Comparison of ENCODE assay signal across 17 cellular contexts in the genomic region with DNA sequence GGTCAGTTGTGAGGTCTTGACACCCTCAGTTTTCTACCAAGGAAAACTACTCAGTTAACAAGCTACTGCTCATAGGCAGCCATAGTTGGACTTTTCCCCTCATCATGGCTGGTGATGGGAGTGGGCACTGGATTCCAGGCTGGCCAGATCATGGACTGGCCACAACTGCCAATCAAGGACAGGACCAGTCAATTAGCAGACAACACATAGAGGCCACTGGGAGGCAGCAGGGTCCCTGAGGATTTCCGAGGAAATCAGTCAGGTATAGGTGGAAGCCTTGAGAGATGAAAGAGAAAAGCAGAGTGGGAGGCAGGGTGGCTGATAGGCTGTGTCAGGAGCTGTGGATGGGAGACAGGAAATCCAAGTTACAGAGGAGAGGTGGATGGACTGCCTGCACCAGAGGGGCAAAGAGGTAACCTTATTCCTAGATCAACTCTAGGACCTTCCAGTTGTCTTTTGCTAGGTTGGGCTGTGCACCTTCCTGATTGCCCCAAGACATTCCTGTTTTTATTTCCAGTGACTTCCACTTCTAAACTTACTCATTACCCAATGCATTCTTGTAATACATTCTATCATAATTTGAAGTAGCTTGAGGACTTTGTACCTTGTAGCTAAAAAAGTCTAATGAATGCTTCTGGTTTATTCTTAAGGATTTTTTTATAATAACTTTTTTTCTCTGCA.
A peak's percentile ranks its signal among the peaks of the same experiment; 100 is the strongest.
DNase-seq lines count a peak whose midpoint lies in the region; ATAC-seq, FAIRE-seq and TF ChIP-seq lines count a peak whose summit lies in the region.
"Had no signal": no experiment of that assay in that cellular context is flagged by ENCODE, and none has a peak within 500 bp of the region (broad histone marks: within the 10 kb centered on the region; RNA-seq: fewer than 3 reads in every experiment).

No MANE protein-coding gene starts in this region.

- WGBS in heart left ventricle, 4 donors = 61 to 74% (median 70%) methylated on average over 1 of the region's 1 CpG

- in situ Hi-C loops in HAP-1 (cut with MboI; ENCODE audit: low sequenced_read_pairs) = no loop called here

- peaks cover 11% of the 10 kb centered on the region for H3K9me3 Mint-ChIP-seq in astrocyte (ENCODE audit: unreplicated experiment)
- peaks cover 8% of the 10 kb centered on the region for H3K9me3 Mint-ChIP-seq in stimulated activated memory B cell treated with anti-CD40 and anti-IgM and Interleukin-4, amounts not matched to agents 10 μg/mL and 1 μg/mL and 100 μg/mL, for 72 hours
- peaks cover 0 to 9% of the 10 kb centered on the region in 2 donors for H3K9me3 Mint-ChIP-seq in natural killer cell
- peaks cover 8% of the 10 kb centered on the region for H3K9me3 Mint-ChIP-seq in natural killer cell treated with Interleukin-12 subunit alpha and Interleukin-12 subunit beta and Interleukin-15 and Interleukin-18, amount 100 ng/mL, for 72 hours

- peaks cover 29% of the 10 kb centered on the region for H3K4me1 Mint-ChIP-seq in astrocyte (ENCODE audit: low read depth, unreplicated experiment)
- H3K4me1 Mint-ChIP-seq in stimulated activated memory B cell treated with anti-CD40 and anti-IgM and Interleukin-4, amounts not matched to agents 10 μg/mL and 1 μg/mL and 100 μg/mL, for 72 hours = peaks cover 4% of the 10 kb centered on the region
- H3K4me1 Mint-ChIP-seq in natural killer cell = peaks cover 0 to 4% of the 10 kb centered on the region in 2 donors
- peaks cover 7 to 10% of the 10 kb centered on the region in 2 donors for H3K4me1 Mint-ChIP-seq in natural killer cell treated with Interleukin-12 subunit alpha and Interleukin-12 subunit beta and Interleukin-15 and Interleukin-18, amount 100 ng/mL, for 72 hours (ENCODE audit: low read depth in 2 of 2)
- H3K4me1 Mint-ChIP-seq: memory B cell had no signal

- no peak for FAIRE-seq in astrocyte (lab: Jason Lieb, UNC)

- peaks cover 4% of the 10 kb centered on the region for H3K36me3 Mint-ChIP-seq in astrocyte (ENCODE audit: low read depth, unreplicated experiment)
- H3K36me3 Mint-ChIP-seq in stimulated activated memory B cell treated with anti-CD40 and anti-IgM and Interleukin-4, amounts not matched to agents 10 μg/mL and 1 μg/mL and 100 μg/mL, for 72 hours = peaks cover 13% of the 10 kb centered on the region
- H3K36me3 Mint-ChIP-seq in natural killer cell = peaks cover 20% of the 10 kb centered on the region
- H3K36me3 Mint-ChIP-seq in natural killer cell treated with Interleukin-12 subunit alpha and Interleukin-12 subunit beta and Interleukin-15 and Interleukin-18, amount 100 ng/mL, for 72 hours = peaks cover 16% of the 10 kb centered on the region

- ATAC-seq in heart left ventricle (peak in 2 of 4 donors; percentile 53 to 70), natural killer cell (no peak)
- no peak for ATAC-seq in stimulated activated memory B cell treated with anti-CD40 and anti-IgM and Interleukin-4, amounts not matched to agents 10 μg/mL and 1 μg/mL and 100 μg/mL, for 72 hours
- no peak for ATAC-seq in natural killer cell treated with Interleukin-12 subunit alpha and Interleukin-12 subunit beta and Interleukin-15 and Interleukin-18, amount 100 ng/mL, for 72 hours
- ATAC-seq: gastroesophageal sphincter had no signal

- H3K4me2 ChIP-seq in astrocyte (ENCODE audit: low read length) = no peak overlapping the region

- no peaks in the 10 kb centered on the region for H3K27me3 ChIP-seq in heart left ventricle
- H3K27me3 ChIP-seq in right atrium auricular region = no peaks in the 10 kb centered on the region
- H3K27me3 ChIP-seq in astrocyte (ENCODE audit: insufficient read depth, low read length) = no peaks in the 10 kb centered on the region
- no peaks in the 10 kb centered on the region for H3K27me3 ChIP-seq in HAP-1 (ENCODE audit: low read depth)
- H3K27me3 ChIP-seq: gastroesophageal sphincter had no signal

- H3K27ac ChIP-seq in heart left ventricle (no peak overlapping the region), right atrium auricular region (no peak overlapping the region), astrocyte (ENCODE audit: low read depth, low read length) (no peak overlapping the region)
- H3K27ac ChIP-seq: gastroesophageal sphincter, parathyroid adenoma had no signal

- H3K27me3 Mint-ChIP-seq in astrocyte (ENCODE audit: low read depth, unreplicated experiment) (no peaks in the 10 kb centered on the region), natural killer cell (ENCODE audit: low read depth in 2 of 2) (peaks cover 3 to 12% of the 10 kb centered on the region in 2 donors)
- H3K27me3 Mint-ChIP-seq in stimulated activated memory B cell treated with anti-CD40 and anti-IgM and Interleukin-4, amounts not matched to agents 10 μg/mL and 1 μg/mL and 100 μg/mL, for 72 hours = no peaks in the 10 kb centered on the region
- peaks cover 0 to 7% of the 10 kb centered on the region in 2 donors for H3K27me3 Mint-ChIP-seq in natural killer cell treated with Interleukin-12 subunit alpha and Interleukin-12 subunit beta and Interleukin-15 and Interleukin-18, amount 100 ng/mL, for 72 hours
- H3K27me3 Mint-ChIP-seq: memory B cell had no signal

- no peak overlapping the region for H3K9ac ChIP-seq in astrocyte (ENCODE audit: low read length)
- H3K9ac ChIP-seq: parathyroid adenoma had no signal

- no peaks in the 10 kb centered on the region for H3K79me2 ChIP-seq in astrocyte (ENCODE audit: insufficient read depth, low read length)
- H3K79me2 ChIP-seq: parathyroid adenoma had no signal

- H3K4me3 ChIP-seq in heart left ventricle (no peak overlapping the region), right atrium auricular region (no peak overlapping the region), astrocyte (ENCODE audit: insufficient read depth, low read depth, low read length) (no peak overlapping the region), HAP-1 (no peak overlapping the region)
- H3K4me3 ChIP-seq: gastroesophageal sphincter had no signal

- H3K4me3 Mint-ChIP-seq in astrocyte (ENCODE audit: unreplicated experiment) (no peak overlapping the region), natural killer cell (no peak overlapping the region)
- no peak overlapping the region for H3K4me3 Mint-ChIP-seq in stimulated activated memory B cell treated with anti-CD40 and anti-IgM and Interleukin-4, amounts not matched to agents 10 μg/mL and 1 μg/mL and 100 μg/mL, for 72 hours
- no peak overlapping the region for H3K4me3 Mint-ChIP-seq in natural killer cell treated with Interleukin-12 subunit alpha and Interleukin-12 subunit beta and Interleukin-15 and Interleukin-18, amount 100 ng/mL, for 72 hours
- H3K4me3 Mint-ChIP-seq: activated naive CD8-positive, alpha-beta T cell treated with anti-CD3 and anti-CD28 coated beads, Interleukin-2, amount 10 ng/mL, durations not matched to agents 7 days and 5 days; dendritic cell treated with granulocyte-macrophage colony-stimulating factor and Interleukin-4, amounts not matched to agents 40 ng/mL and 50 ng/mL, for 4 days; memory B cell had no signal

- no peaks in the 10 kb centered on the region for H4K20me1 ChIP-seq in astrocyte (ENCODE audit: insufficient read depth, low read length)

- no peaks in the 10 kb centered on the region for H3K4me1 ChIP-seq in heart left ventricle
- H3K4me1 ChIP-seq in right atrium auricular region = no peaks in the 10 kb centered on the region
- H3K4me1 ChIP-seq in astrocyte (ENCODE audit: insufficient read depth, low read length) = peaks cover 4% of the 10 kb centered on the region
- peaks cover 17% of the 10 kb centered on the region for H3K4me1 ChIP-seq in HAP-1
- H3K4me1 ChIP-seq: gastroesophageal sphincter had no signal

- peaks cover 0 to 22% (median 0%) of the 10 kb centered on the region in 12 donors for H3K9me3 ChIP-seq in heart left ventricle
- H3K9me3 ChIP-seq in right atrium auricular region = peaks cover 0 to 9% of the 10 kb centered on the region in 2 donors
- H3K9me3 ChIP-seq in astrocyte (ENCODE audit: insufficient read depth, low read depth, low read length) = peaks cover 7% of the 10 kb centered on the region
- H3K9me3 ChIP-seq in HAP-1 = peaks cover 5% of the 10 kb centered on the region; the same call in 1 of the 2 replicates

- H3K27ac Mint-ChIP-seq in astrocyte (ENCODE audit: unreplicated experiment) = peak overlapping the region; percentile 16
- H3K27ac Mint-ChIP-seq in stimulated activated memory B cell treated with anti-CD40 and anti-IgM and Interleukin-4, amounts not matched to agents 10 μg/mL and 1 μg/mL and 100 μg/mL, for 72 hours = no peak overlapping the region
- no peak overlapping the region for H3K27ac Mint-ChIP-seq in natural killer cell
- no peak overlapping the region for H3K27ac Mint-ChIP-seq in natural killer cell treated with Interleukin-12 subunit alpha and Interleukin-12 subunit beta and Interleukin-15 and Interleukin-18, amount 100 ng/mL, for 72 hours
- H3K27ac Mint-ChIP-seq: activated naive CD8-positive, alpha-beta T cell treated with anti-CD3 and anti-CD28 coated beads, Interleukin-2, amount 10 ng/mL, durations not matched to agents 7 days and 5 days; dendritic cell treated with granulocyte-macrophage colony-stimulating factor and Interleukin-4, amounts not matched to agents 40 ng/mL and 50 ng/mL, for 4 days; memory B cell had no signal

- no peaks in the 10 kb centered on the region for H3K36me3 ChIP-seq in heart left ventricle
- no peaks in the 10 kb centered on the region for H3K36me3 ChIP-seq in right atrium auricular region
- no peaks in the 10 kb centered on the region for H3K36me3 ChIP-seq in astrocyte (ENCODE audit: insufficient read depth, low read length)
- no peaks in the 10 kb centered on the region for H3K36me3 ChIP-seq in HAP-1 (replicated peaks)
- H3K36me3 ChIP-seq: gastroesophageal sphincter had no signal

- intact Hi-C loops in heart left ventricle (cut with DNase I) (loop anchor here in 6 of 10 donors (2.0 to 10.0 kb wide), 4 partner anchors 148 to 428 kb away; no protein-coding TSS in a partner anchor), natural killer cell (cut with micrococcal nuclease) (no loop called here)

- TF ChIP-seq POLR2A in heart left ventricle (IDR thresholded peaks at IDR 0.05) = no peak

- H2AFZ ChIP-seq in astrocyte (ENCODE audit: low read depth, low read length) = no peak overlapping the region
- H2AFZ ChIP-seq: parathyroid adenoma had no signal

- peak in 8 of 12 donors; percentile 24 to 51 (median 33) for TF ChIP-seq CTCF in heart left ventricle (IDR thresholded peaks at IDR 0.05)
- peak in 1 of 2 donors; percentile 38 for TF ChIP-seq CTCF in right atrium auricular region (IDR thresholded peaks at IDR 0.05)
- no peak for TF ChIP-seq CTCF in astrocyte (IDR thresholded peaks at IDR 0.05; ENCODE audit: insufficient read depth, low read depth, low read length)
- TF ChIP-seq CTCF in natural killer cell (IDR thresholded peaks at IDR 0.05) = no peak

- peak in 1 of 5 donors; percentile 30 for DNase-seq in heart left ventricle
- no peak for DNase-seq in right atrium auricular region (ENCODE audit: low spot score)
- DNase-seq in astrocyte (ENCODE audit: low read depth) = no peak
- peak; percentile 75 for DNase-seq in islet precursor cell
- DNase-seq in natural killer cell = no peak
- DNase-seq in HAP-1 (ENCODE audit: low spot score in 2 of 2) = no peak
- no peak for DNase-seq in natural killer cell treated with Interleukin-12 subunit alpha and Interleukin-12 subunit beta and Interleukin-15 and Interleukin-18, amount 100 ng/mL, for 72 hours (ENCODE audit: low spot score)
- DNase-seq: activated CD8-positive, alpha-beta memory T cell treated with anti-CD3 and anti-CD28 coated beads for 24 hours; activated naive CD8-positive, alpha-beta T cell treated with anti-CD3 and anti-CD28 coated beads, Interleukin-2, amount 10 ng/mL, durations not matched to agents 7 days and 5 days; NCI-H1436; stimulated activated CD4-positive, alpha-beta T cell treated with anti-CD3 and anti-CD28 coated beads, Interleukin-2, amount 100 ng/mL, for 24 hours; stimulated activated naive CD4-positive, alpha-beta T cell had no signal

Comparison
In these comparisons a context has a peak if more than half of its experiments do, and no peak if none do; other contexts are left out.
1. CTCF ChIP-seq: peak in heart left ventricle (8 of 12); none in astrocyte (single experiment) and natural killer cell (single experiment).